ENCODE assay signal across 9 cellular contexts in genomic region chr6:155050311-155050710, GRCh38. TPM values are rescaled to one million over a fixed set of nuclear protein-coding genes. Genes with fewer than 3 reads are reported as not detected.
A peak's percentile ranks its signal among the peaks of the same experiment; 100 is the strongest.
DNase-seq lines count a peak whose midpoint lies in the region; ATAC-seq and TF ChIP-seq lines count a peak whose summit lies in the region.
"Had no signal": no experiment of that assay in that cellular context is flagged by ENCODE, and none has a peak within 500 bp of the region (broad histone marks: within the 10 kb centered on the region; RNA-seq: fewer than 3 reads in every experiment).

No MANE protein-coding gene starts in this region.

- no peak for TF ChIP-seq POLR2A in vagina (IDR thresholded peaks at IDR 0.05)

- H3K27me3 ChIP-seq in naive thymus-derived CD4-positive, alpha-beta T cell (ENCODE audit: control insufficient read depth in 2 of 2, insufficient read depth in 2 of 2, low read length in 2 of 2), result no peaks in the 10 kb centered on the region
- no peaks in the 10 kb centered on the region for H3K27me3 ChIP-seq in vagina

- POLR2A ChIA-PET in WTC11 (lab: Charles Lee), result interaction anchor here (0.6 kb wide), 1 partner anchor 60 kb away, joined by 4 read pairs; no protein-coding TSS in a partner anchor
- POLR2A ChIA-PET in naive thymus-derived CD4-positive, alpha-beta T cell (lab: Charles Lee), result no interaction called here

- no peaks in the 10 kb centered on the region for H3K9me3 Mint-ChIP-seq in WTC11
- peaks cover 0 to 3% (median 0%) of the 10 kb centered on the region in 11 donors for H3K9me3 Mint-ChIP-seq in naive thymus-derived CD4-positive, alpha-beta T cell

- CTCF ChIA-PET in WTC11 (lab: Charles Lee), result no interaction called here
- CTCF ChIA-PET in naive thymus-derived CD4-positive, alpha-beta T cell (lab: Charles Lee), result no interaction called here

- H3K36me3 Mint-ChIP-seq in WTC11, result no peaks in the 10 kb centered on the region
- H3K36me3 Mint-ChIP-seq in naive thymus-derived CD4-positive, alpha-beta T cell, result peaks cover 0 to 7% (median 0%) of the 10 kb centered on the region in 5 donors

- no peak overlapping the region for H3K27ac ChIP-seq in naive thymus-derived CD4-positive, alpha-beta T cell (ENCODE audit: low read depth, low read length)
- no peak overlapping the region for H3K27ac ChIP-seq in vagina

- H3K9me3 ChIP-seq in naive thymus-derived CD4-positive, alpha-beta T cell (ENCODE audit: control insufficient read depth in 2 of 3, low read length in 3 of 3), result no peaks in the 10 kb centered on the region
- no peaks in the 10 kb centered on the region for H3K9me3 ChIP-seq in vagina

- intact Hi-C loops in naive thymus-derived CD4-positive, alpha-beta T cell (cut with micrococcal nuclease), result loop anchor here in 1 of 2 donors (1.0 to 5.0 kb wide), 2 partner anchors 102 to 121 kb away; no protein-coding TSS in a partner anchor
- intact Hi-C loops in vagina (cut with DNase I), result no loop called here

- H3K27me3 Mint-ChIP-seq in WTC11 (ENCODE audit: low read depth), result no peaks in the 10 kb centered on the region
- H3K27me3 Mint-ChIP-seq in naive thymus-derived CD4-positive, alpha-beta T cell, result peaks cover 0 to 11% (median 0%) of the 10 kb centered on the region in 5 donors

- no peak for DNase-seq in WTC11 (ENCODE audit: low spot score)
- peak in 2 of 9 donors; percentile 4 to 44 for DNase-seq in naive thymus-derived CD4-positive, alpha-beta T cell
- no peak for DNase-seq in retina
- DNase-seq in omental fat pad (ENCODE audit: low spot score), result no peak
- no peak for DNase-seq in NCI-H2081 treated with DMSO at 0.1 percent for 48 hours (lab: John Stamatoyannopoulos, UW)
- DNase-seq in vagina (ENCODE audit: extremely low spot score in 2 of 2), result no peak
- DNase-seq: left colon had no signal

- no peak overlapping the region for H3K4me3 Mint-ChIP-seq in WTC11
- H3K4me3 Mint-ChIP-seq in naive thymus-derived CD4-positive, alpha-beta T cell, result peak overlapping the region in 1 of 10 donors; percentile 57

- H3K4me1 ChIP-seq in naive thymus-derived CD4-positive, alpha-beta T cell (ENCODE audit: control insufficient read depth in 2 of 2, insufficient read depth in 2 of 2, low read length in 2 of 2), result peaks cover 0 to 16% of the 10 kb centered on the region in 2 donors
- no peaks in the 10 kb centered on the region for H3K4me1 ChIP-seq in vagina

- ATAC-seq in GM18508 (IDR thresholded peaks at IDR 0.05; ENCODE audit: insufficient read depth, unreplicated experiment), result peak; percentile 83
- peak; percentile 86 for ATAC-seq in HG02678 (IDR thresholded peaks at IDR 0.05; ENCODE audit: unreplicated experiment)
- ATAC-seq in WTC11, result no peak
- ATAC-seq in naive thymus-derived CD4-positive, alpha-beta T cell, result peak; percentile 16
- ATAC-seq in omental fat pad (ENCODE audit: low FRiP score), result no peak
- ATAC-seq: left colon had no signal

- H3K27ac Mint-ChIP-seq in WTC11, result no peak overlapping the region
- peak overlapping the region in 1 of 9 donors; percentile 79 for H3K27ac Mint-ChIP-seq in naive thymus-derived CD4-positive, alpha-beta T cell

- peaks cover 13% of the 10 kb centered on the region for H3K4me1 Mint-ChIP-seq in WTC11
- peaks cover 2 to 27% (median 5%) of the 10 kb centered on the region in 7 donors for H3K4me1 Mint-ChIP-seq in naive thymus-derived CD4-positive, alpha-beta T cell

- H3K4me3 ChIP-seq in naive thymus-derived CD4-positive, alpha-beta T cell (ENCODE audit: low read length), result no peak overlapping the region
- H3K4me3 ChIP-seq in vagina, result no peak overlapping the region

- no peak for TF ChIP-seq CTCF in WTC11 (IDR thresholded peaks at IDR 0.05)
- TF ChIP-seq CTCF in omental fat pad (IDR thresholded peaks at IDR 0.05), result no peak
- TF ChIP-seq CTCF in vagina (IDR thresholded peaks at IDR 0.05), result no peak

- H3K36me3 ChIP-seq in naive thymus-derived CD4-positive, alpha-beta T cell (ENCODE audit: control insufficient read depth in 2 of 3, insufficient read depth in 3 of 3, low read length in 3 of 3), result no peaks in the 10 kb centered on the region
- no peaks in the 10 kb centered on the region for H3K36me3 ChIP-seq in vagina

TF ChIP-seq in WTC11, 78 proteins besides CTCF, POLR2A, EP300 and RAD21:
- TF ChIP-seq TCF7 (CRISPR knock-in tag; IDR thresholded peaks at IDR 0.05; ENCODE audit: low read depth) (no peak), ELF4 (CRISPR knock-in tag; IDR thresholded peaks at IDR 0.05; ENCODE audit: low read depth) (no peak), E2F4 (CRISPR knock-in tag; IDR thresholded peaks at IDR 0.05; ENCODE audit: borderline replicate concordance, low read depth) (no peak), USF1 (CRISPR knock-in tag; IDR thresholded peaks at IDR 0.05) (0 out of 2 replicates have a peak, but pooled peaks have one; percentile 14), ZNF121 (CRISPR knock-in tag; IDR thresholded peaks at IDR 0.05) (no peak), STAT6 (CRISPR knock-in tag; conservative IDR thresholded peaks at IDR 0.05; ENCODE audit: low read depth) (no peak), GABPB1 (CRISPR knock-in tag; IDR thresholded peaks at IDR 0.05) (no peak)

RNA-seq across cellular contexts. Expression of gene TIAM2, which starts 55.2 kb away (rescaled TPM):
- total RNA-seq in WTC11 (2021), result 15.1 to 19.2 TPM (median 16.9 TPM) in 3 replicates
- 10 to 100 TPM in 1 of 5 experiments, 1 to 10 TPM in 4; 3.6 to 11.6 (median 8.6) TPM for total RNA-seq in naive thymus-derived CD4-positive, alpha-beta T cell
- polyA plus RNA-seq in naive thymus-derived CD4-positive, alpha-beta T cell, result under 1 TPM; 0.66 to 0.78 TPM
- 10 to 100 TPM in 1 of 4 donors, 1 to 10 TPM in 3; 4.8 to 10.6 (median 6.4) TPM for total RNA-seq in omental fat pad
- 11.5 TPM for total RNA-seq in vagina

Comparison
In these comparisons a context has a peak if more than half of its experiments do, and no peak if none do; other contexts are left out.
1. ATAC-seq: peak in GM18508 (single experiment), HG02678 (single experiment) and naive thymus-derived CD4-positive, alpha-beta T cell (single experiment); none in WTC11 (single experiment) and omental fat pad (single experiment).